ENCODE assay signal across 26 cellular contexts in the genomic region with DNA sequence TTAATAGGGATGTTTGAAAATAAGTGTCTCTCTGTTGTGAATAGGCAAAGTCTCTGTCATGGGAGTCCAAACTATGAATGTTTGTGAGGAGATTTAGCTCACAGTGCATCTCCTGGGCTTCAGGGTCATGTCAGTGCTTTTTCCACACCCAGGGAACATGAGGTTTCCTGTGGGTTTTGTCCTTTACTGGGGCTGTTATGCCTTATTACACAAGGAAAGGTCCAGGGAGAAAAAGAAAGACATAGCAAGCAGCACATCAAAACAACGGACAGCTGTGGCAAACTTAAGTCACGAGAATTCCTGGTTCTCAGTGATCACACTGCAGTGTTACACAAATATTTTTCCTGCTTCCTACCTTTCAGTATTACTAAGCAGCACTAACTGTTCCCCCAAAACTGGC.
"Had no signal": no experiment of that assay in that cellular context is flagged by ENCODE, and none has a peak within 500 bp of the region (broad histone marks: within the 10 kb centered on the region; RNA-seq: fewer than 3 reads in every experiment).

No MANE protein-coding gene starts in this region.

- DNase-seq: heart left ventricle; hypothalamus; immature natural killer cell; kidney; lower lobe of right lung; mammary epithelial cell; mesenchymal stem cell; naive thymus-derived CD8-positive, alpha-beta T cell; occipital lobe; psoas muscle; right lobe of liver; small intestine; spleen; stimulated activated CD4-positive, alpha-beta T cell treated with anti-CD3 and anti-CD28 coated beads, Interleukin-4, amount 100 ng/mL, for 24 hours; stimulated activated naive CD4-positive, alpha-beta T cell; tibial artery; trophoblast cell; upper lobe of right lung had no signal

- H3K4me2 ChIP-seq: neural progenitor cell had no signal

- H3K27ac ChIP-seq: lower lobe of right lung, neural progenitor cell, neutrophil, parathyroid adenoma, psoas muscle, right lobe of liver, spleen, suprapubic skin, thoracic aorta, tibial artery, upper lobe of right lung had no signal

- H3K9ac ChIP-seq: neural progenitor cell, parathyroid adenoma had no signal

- H3K79me2 ChIP-seq: parathyroid adenoma had no signal

- H3K4me3 Mint-ChIP-seq: immature natural killer cell; naive thymus-derived CD8-positive, alpha-beta T cell; nephron; neural progenitor cell; stimulated activated effector memory CD8-positive, alpha-beta T cell treated with anti-CD3 and anti-CD28 coated beads, Interleukin-12 subunit alpha, Interleukin-12 subunit beta, amount 100 ng/mL, for 72 hours; stimulated activated naive CD8-positive, alpha-beta T cell treated with anti-CD3 and anti-CD28 coated beads, Interleukin-15, Interleukin-2, amounts not matched to agents 100 ng/mL and 50 ng/mL, for 24 hours had no signal

- H3K27me3 Mint-ChIP-seq: naive thymus-derived CD8-positive, alpha-beta T cell; stimulated activated naive CD8-positive, alpha-beta T cell treated with anti-CD3 and anti-CD28 coated beads, Interleukin-15, Interleukin-2, amounts not matched to agents 100 ng/mL and 50 ng/mL, for 24 hours had no signal

- H3K27me3 ChIP-seq: neural progenitor cell, neutrophil, right lobe of liver, suprapubic skin, tibial artery, upper lobe of right lung had no signal

- H3K4me1 ChIP-seq: lower lobe of right lung, neural progenitor cell, parathyroid adenoma, psoas muscle, right lobe of liver, spleen, tibial artery, upper lobe of right lung had no signal

- ATAC-seq: lower lobe of right lung; naive thymus-derived CD8-positive, alpha-beta T cell; right lobe of liver; stimulated activated effector memory CD8-positive, alpha-beta T cell treated with anti-CD3 and anti-CD28 coated beads, Interleukin-12 subunit alpha, Interleukin-12 subunit beta, amount 100 ng/mL, for 72 hours; upper lobe of right lung had no signal

- H3K9me3 ChIP-seq: heart left ventricle, lower lobe of right lung, neutrophil, psoas muscle, right lobe of liver, spleen, suprapubic skin, thoracic aorta, tibial artery, upper lobe of right lung had no signal

- H2AFZ ChIP-seq: neural progenitor cell, parathyroid adenoma had no signal

- H3K4me3 ChIP-seq: heart left ventricle, lower lobe of right lung, neural progenitor cell, psoas muscle, right lobe of liver, spleen, suprapubic skin, thoracic aorta, tibial artery, upper lobe of right lung had no signal

- H3K36me3 ChIP-seq: heart left ventricle, lower lobe of right lung, neural progenitor cell, neutrophil, suprapubic skin, thoracic aorta, tibial artery, upper lobe of right lung had no signal

- H3K9me3 Mint-ChIP-seq: immature natural killer cell; naive thymus-derived CD8-positive, alpha-beta T cell; nephron; neural progenitor cell; stimulated activated effector memory CD8-positive, alpha-beta T cell treated with anti-CD3 and anti-CD28 coated beads, Interleukin-12 subunit alpha, Interleukin-12 subunit beta, amount 100 ng/mL, for 72 hours; stimulated activated naive CD8-positive, alpha-beta T cell treated with anti-CD3 and anti-CD28 coated beads, Interleukin-15, Interleukin-2, amounts not matched to agents 100 ng/mL and 50 ng/mL, for 24 hours had no signal

- H3K4me1 Mint-ChIP-seq: immature natural killer cell; naive thymus-derived CD8-positive, alpha-beta T cell; stimulated activated effector memory CD8-positive, alpha-beta T cell treated with anti-CD3 and anti-CD28 coated beads, Interleukin-12 subunit alpha, Interleukin-12 subunit beta, amount 100 ng/mL, for 72 hours had no signal

- H3K36me3 Mint-ChIP-seq: immature natural killer cell; neural progenitor cell; stimulated activated effector memory CD8-positive, alpha-beta T cell treated with anti-CD3 and anti-CD28 coated beads, Interleukin-12 subunit alpha, Interleukin-12 subunit beta, amount 100 ng/mL, for 72 hours had no signal

- H3K27ac Mint-ChIP-seq: immature natural killer cell; neural progenitor cell; stimulated activated effector memory CD8-positive, alpha-beta T cell treated with anti-CD3 and anti-CD28 coated beads, Interleukin-12 subunit alpha, Interleukin-12 subunit beta, amount 100 ng/mL, for 72 hours; stimulated activated naive CD8-positive, alpha-beta T cell treated with anti-CD3 and anti-CD28 coated beads, Interleukin-15, Interleukin-2, amounts not matched to agents 100 ng/mL and 50 ng/mL, for 24 hours had no signal
